Comparison of ENCODE assay signal across 19 cellular contexts in genomic region chr9:136776947-136777346, GRCh38. TPM values are rescaled to one million over a fixed set of nuclear protein-coding genes. Genes with fewer than 3 reads are reported as not detected.
DNase-seq lines count a peak whose midpoint lies in the region; ATAC-seq, FAIRE-seq and TF ChIP-seq lines count a peak whose summit lies in the region.
"Had no signal": no experiment of that assay in that cellular context is flagged by ENCODE, and none has a peak within 500 bp of the region (broad histone marks: within the 10 kb centered on the region; RNA-seq: fewer than 3 reads in every experiment).

No MANE protein-coding gene starts in this region.

- peak overlapping the region; percentile 30; the same call in 1 of the 2 replicates for H3K4me3 Mint-ChIP-seq in HFFc6
- H3K4me3 Mint-ChIP-seq in CD8-positive, alpha-beta memory T cell: no peak overlapping the region
- H3K4me3 Mint-ChIP-seq in CD14-positive monocyte: no peak overlapping the region
- H3K4me3 Mint-ChIP-seq: CD4-positive, alpha-beta memory T cell had no signal

- DNase-seq in HFFc6: no peak
- no peak for DNase-seq in GM12878 (ENCODE audit: low read depth, low spot score)
- peak; percentile 8 to 41 for DNase-seq in aorta
- no peak for DNase-seq in CD8-positive, alpha-beta memory T cell
- no peak for DNase-seq in CD14-positive monocyte (ENCODE audit: low spot score)
- DNase-seq: CD4-positive, alpha-beta memory T cell; DMS 273 treated with DMSO at 0.1 percent for 48 hours; GDM1; H7; KBM-7; NCI-H1048; NCI-H1436 treated with DMSO at 0.1 percent for 48 hours; NCI-H2081 treated with DMSO at 0.1 percent for 48 hours; NCI-H510A; NCI-H82 had no signal

- SMC1A ChIA-PET in GM12878 (lab: Charles Lee; ENCODE audit: uncharacterized antibody, unreplicated experiment): interaction anchor here (1.3 to 3.1 kb wide), 2 partner anchors 10 to 259 kb away, joined by 3 to 21 read pairs; no protein-coding TSS in a partner anchor

- RAD21 ChIA-PET in GM12878 (lab: Charles Lee; ENCODE audit: unreplicated experiment): interaction anchor here (2.0 kb wide), 3 partner anchors 11 to 252 kb away, joined by 4 to 9 read pairs (median 6); no protein-coding TSS in a partner anchor

- no peak overlapping the region for H3K9ac ChIP-seq in GM12878 (ENCODE audit: control insufficient read depth, insufficient read depth, low read length)
- H3K9ac ChIP-seq in mucosa of rectum (ENCODE audit: low read depth in 1 of 2, low read length in 2 of 2): peak overlapping the region in 1 of 2 donors; percentile 49

- peaks cover 6% of the 10 kb centered on the region; the same call in 2 of the 3 replicates for H3K9me3 ChIP-seq in GM12878 (replicated peaks; ENCODE audit: control insufficient read depth, insufficient read depth, low read length)
- H3K9me3 ChIP-seq in mucosa of rectum (ENCODE audit: control insufficient read depth in 2 of 2, low read length in 2 of 2): peaks cover 3% of the 10 kb centered on the region in 2 donors
- peaks cover 3% of the 10 kb centered on the region for H3K9me3 ChIP-seq in aorta (ENCODE audit: control insufficient read depth, low read length)
- peaks cover 5% of the 10 kb centered on the region for H3K9me3 ChIP-seq in CD8-positive, alpha-beta memory T cell (ENCODE audit: low read length)

- no peaks in the 10 kb centered on the region for H4K20me1 ChIP-seq in GM12878 (ENCODE audit: control insufficient read depth, insufficient read depth)

- in situ Hi-C loops in GM12878 (cut with MboI): no loop called here

- no peak for TF ChIP-seq POLR2A in GM12878 (IDR thresholded peaks at IDR 0.05; ENCODE audit: low read depth, low read length)

- no peak for TF ChIP-seq CTCF in HFFc6 (IDR thresholded peaks at IDR 0.05)
- TF ChIP-seq CTCF in GM12878 (IDR thresholded peaks at IDR 0.05 in 2 of 3, conservative IDR thresholded peaks at IDR 0.05 in 1 of 3; ENCODE audit: control insufficient read depth in 2 of 3, extremely low read depth in 1 of 3, insufficient read depth in 1 of 3, low read depth in 3 of 3, low read length in 3 of 3): no peak
- no peak for TF ChIP-seq CTCF in CD14-positive monocyte (IDR thresholded peaks at IDR 0.05)

- intact Hi-C loops in GM12878 (cut with micrococcal nuclease; ENCODE audit: unreplicated experiment) (no loop called here), aorta (cut with DNase I) (no loop called here), CD14-positive monocyte (cut with micrococcal nuclease) (no loop called here)

- H3K4me3 ChIP-seq in GM12878 (no peak overlapping the region), mucosa of rectum (ENCODE audit: low read length in 2 of 2) (peak overlapping the region in 1 of 2 donors; percentile 40), aorta (ENCODE audit: low read length in 2 of 2) (no peak overlapping the region)
- no peak overlapping the region for H3K4me3 ChIP-seq in CD8-positive, alpha-beta memory T cell (ENCODE audit: low read length)
- H3K4me3 ChIP-seq: SJSA1 had no signal

- POLR2A ChIA-PET in GM12878 (lab: Charles Lee): interaction anchor here (0.6 to 1.7 kb wide), 2 partner anchors 11 to 446 kb away, joined by 3 to 5 read pairs; no protein-coding TSS in a partner anchor
- POLR2A ChIA-PET in CD8-positive, alpha-beta memory T cell (lab: Charles Lee): no interaction called here

- WGBS in GM12878 (ENCODE audit: insufficient coverage, insufficient replicate concordance, low lambda C conversion rate, missing lambda C conversion rate): 51% methylated on average over 7 of the region's 7 CpGs
- WGBS in aorta, 2 donors: 63 to 69% methylated on average over 7 of the region's 7 CpGs

- H3K79me2 ChIP-seq in GM12878 (ENCODE audit: control insufficient read depth, insufficient read depth, low read length): no peaks in the 10 kb centered on the region

- H3K27me3 ChIP-seq in GM12878 (replicated peaks in 1 of 2; ENCODE audit: control insufficient read depth in 2 of 2, insufficient read depth in 2 of 2, low read length in 1 of 2) (peaks cover 0 to 1% of the 10 kb centered on the region in 2 experiments; a peak in 1 of 4 replicates), mucosa of rectum (ENCODE audit: control insufficient read depth in 2 of 2, insufficient read depth in 2 of 2, low read length in 2 of 2) (no peaks in the 10 kb centered on the region), aorta (ENCODE audit: control insufficient read depth in 1 of 2, insufficient read depth in 2 of 2, low read length in 1 of 2) (no peaks in the 10 kb centered on the region)
- no peaks in the 10 kb centered on the region for H3K27me3 ChIP-seq in CD8-positive, alpha-beta memory T cell (ENCODE audit: insufficient read depth, low read length, poor library complexity, severe bottlenecking)

- CTCF ChIA-PET in GM12878 (lab: Yijun Ruan, JAX): interaction anchor here (0.7 to 13.1 kb wide), 8 partner anchors 7 to 258 kb away, joined by 3 to 163 read pairs (median 7); partner anchors contain the start of gene LCN8
- CTCF ChIA-PET in CD8-positive, alpha-beta memory T cell (lab: Charles Lee): interaction anchor here (0.6 to 4.1 kb wide), 9 partner anchors 9 to 774 kb away, joined by 3 to 19 read pairs (median 4); partner anchors contain the start of gene NPDC1

- no peak for TF ChIP-seq EP300 in GM12878 (IDR thresholded peaks at IDR 0.05; ENCODE audit: borderline replicate concordance in 1 of 2, control insufficient read depth in 1 of 2, low read depth in 2 of 2, low read length in 2 of 2)

- peak overlapping the region; percentile 11; the same call in 1 of the 2 replicates for H2AFZ ChIP-seq in GM12878 (ENCODE audit: control insufficient read depth, low read depth, low read length)

- no peak for TF ChIP-seq RAD21 in GM12878 (IDR thresholded peaks at IDR 0.05; ENCODE audit: insufficient read depth, low read depth, low read length)

- FAIRE-seq in GM12878 (lab: Jason Lieb, UNC): no peak
- FAIRE-seq: GM12892 had no signal

- H3K4me1 Mint-ChIP-seq in HFFc6 (ENCODE audit: low read depth): peaks cover 6% of the 10 kb centered on the region; the same call in 1 of the 2 replicates
- H3K4me1 Mint-ChIP-seq in CD8-positive, alpha-beta memory T cell: no peaks in the 10 kb centered on the region
- H3K4me1 Mint-ChIP-seq in CD14-positive monocyte: peaks cover 4% of the 10 kb centered on the region

- BruUV-seq in GM12878 (replicated peaks; lab: Mats Ljungman, UMichigan): no TSS peak

- H3K36me3 Mint-ChIP-seq in HFFc6 (ENCODE audit: low read depth) (peaks cover 15% of the 10 kb centered on the region), CD14-positive monocyte (no peaks in the 10 kb centered on the region)
- H3K36me3 Mint-ChIP-seq in CD8-positive, alpha-beta memory T cell: peaks cover 0 to 5% (median 1%) of the 10 kb centered on the region in 3 donors
- H3K36me3 Mint-ChIP-seq: CD4-positive, alpha-beta memory T cell had no signal

- H3K36me3 ChIP-seq in GM12878 (ENCODE audit: control insufficient read depth in 2 of 2, insufficient read depth in 2 of 2, low read length in 1 of 2) (no peaks in the 10 kb centered on the region), mucosa of rectum (ENCODE audit: control insufficient read depth in 2 of 2, insufficient read depth in 2 of 2, low read length in 2 of 2) (no peaks in the 10 kb centered on the region), aorta (ENCODE audit: control insufficient read depth in 1 of 2, insufficient read depth in 2 of 2, low read length in 1 of 2) (no peaks in the 10 kb centered on the region)
- no peaks in the 10 kb centered on the region for H3K36me3 ChIP-seq in CD8-positive, alpha-beta memory T cell (ENCODE audit: insufficient read depth, low read length)
- H3K36me3 ChIP-seq: SJSA1 had no signal

- H3K4me2 ChIP-seq in GM12878 (ENCODE audit: control insufficient read depth, insufficient read depth): no peak overlapping the region

- H3K27ac Mint-ChIP-seq in HFFc6 (no peak overlapping the region), CD14-positive monocyte (peak overlapping the region in 1 of 7 donors; percentile 0)
- no peak overlapping the region for H3K27ac Mint-ChIP-seq in CD8-positive, alpha-beta memory T cell
- H3K27ac Mint-ChIP-seq: CD4-positive, alpha-beta memory T cell had no signal

- H3K27ac ChIP-seq in GM12878 (ENCODE audit: control insufficient read depth, insufficient read depth): no peak overlapping the region
- peak overlapping the region; percentile 45 to 75 for H3K27ac ChIP-seq in mucosa of rectum (ENCODE audit: low read depth in 2 of 2, low read length in 2 of 2)
- no peak overlapping the region for H3K27ac ChIP-seq in aorta (ENCODE audit: low read depth in 1 of 2, low read length in 2 of 2)
- H3K27ac ChIP-seq in CD8-positive, alpha-beta memory T cell (ENCODE audit: low read depth, low read length): no peak overlapping the region
- H3K27ac ChIP-seq: SJSA1 had no signal

- H3K4me1 ChIP-seq in GM12878 (ENCODE audit: control insufficient read depth, insufficient read depth, low read length) (no peaks in the 10 kb centered on the region), mucosa of rectum (ENCODE audit: control insufficient read depth in 2 of 2, insufficient read depth in 2 of 2, low read length in 2 of 2) (peaks cover 12 to 34% of the 10 kb centered on the region in 2 donors), aorta (ENCODE audit: control insufficient read depth in 1 of 2, insufficient read depth in 2 of 2, low read length in 2 of 2) (no peaks in the 10 kb centered on the region)
- H3K4me1 ChIP-seq in CD8-positive, alpha-beta memory T cell (ENCODE audit: insufficient read depth, low read length): no peaks in the 10 kb centered on the region
- H3K4me1 ChIP-seq: SJSA1 had no signal

- ATAC-seq in GM12878 (no peak), aorta (ENCODE audit: low FRiP score) (no peak), HG03045 (IDR thresholded peaks at IDR 0.05; ENCODE audit: unreplicated experiment) (no peak)

- H3K27me3 Mint-ChIP-seq in HFFc6 (ENCODE audit: insufficient read depth): peaks cover 44% of the 10 kb centered on the region
- peaks cover 15 to 22% of the 10 kb centered on the region in 2 donors for H3K27me3 Mint-ChIP-seq in CD8-positive, alpha-beta memory T cell
- peaks cover 9 to 20% (median 11%) of the 10 kb centered on the region in 3 donors for H3K27me3 Mint-ChIP-seq in CD14-positive monocyte (ENCODE audit: low read depth in 3 of 3)

- H3K9me3 Mint-ChIP-seq in HFFc6: peaks cover 16% of the 10 kb centered on the region
- peaks cover 0 to 10% (median 6%) of the 10 kb centered on the region in 5 donors for H3K9me3 Mint-ChIP-seq in CD8-positive, alpha-beta memory T cell
- peaks cover 8 to 20% (median 14%) of the 10 kb centered on the region in 7 donors for H3K9me3 Mint-ChIP-seq in CD14-positive monocyte

RNA-seq across cellular contexts. Expression of gene LCN15, which starts 12.6 kb away (rescaled TPM):
- not detected for total RNA-seq in HFFc6 (2021; fragmentation: NEBNext Ultra II Directional; extraction: Animal tissue kit (Norgen Biotek cat#: 25700))
- total RNA-seq in GM12878 (2013; cell fraction: nucleolus; rRNA removed): 0.33 TPM in 1 of 2 replicates, not detected in the other
- total RNA-seq in GM12878 (2014; rRNA removed) (0.22 TPM in 1 of 2 replicates, not detected in the other), GM12878 (2014; rRNA removed; fragmentation: Illumina TruSeq; extraction: Trizol) (not detected in 2 replicates), GM12878 (2021) (not detected in 2 replicates), aorta (not detected)
- not detected for polyA plus RNA-seq in GM12878 (2011; ENCODE audit: low read depth)
- polyA plus RNA-seq in GM12878 (2011; rRNA removed) (not detected in 2 replicates), GM12878 (2014; fragmentation: Illumina TruSeq; extraction: Trizol) (not detected in 2 replicates), GM12878 (2014; fragmentation: Nextera tagmentation; extraction: Ambion mirVana) (not detected), GM12878 (2014; rRNA removed) (0.11 TPM in 1 of 2 replicates, not detected in the other), GM12878 (2016; fragmentation: Nextera tagmentation; extraction: Ambion mirVana) (under 1 TPM; 0.37 to 0.50 TPM), aorta (under 1 TPM in 1 of 2 donors, not detected in 1; 0.88 TPM), CD14-positive monocyte (not detected)
- polyA plus RNA-seq in GM12878 (2011; cell fraction: cytosol; rRNA removed): 0.05 TPM in 1 of 2 replicates, not detected in the other
- 0.04 TPM in 1 of 2 replicates, not detected in the other for polyA plus RNA-seq in GM12878 (2011; cell fraction: nucleus; rRNA removed)
- 0.13 and 0.23 TPM in 2 replicates for polyA plus RNA-seq in GM12878 (2012)
- polyA minus RNA-seq in GM12878 (2011; rRNA and poly(A)+ RNA removed): not detected in 2 replicates
- not detected in 2 replicates for polyA minus RNA-seq in GM12878 (2011; cell fraction: cytosol; rRNA and poly(A)+ RNA removed)
- not detected in 2 replicates for polyA minus RNA-seq in GM12878 (2011; cell fraction: nucleus; rRNA and poly(A)+ RNA removed)
- not detected for total RNA-seq in CD8-positive, alpha-beta memory T cell
- polyA plus RNA-seq in CD8-positive, alpha-beta memory T cell: not detected
- total RNA-seq: CD4-positive, alpha-beta memory T cell; H7; SJSA1 had no signal
- polyA plus RNA-seq: CD4-positive, alpha-beta memory T cell had no signal

RNA-seq across cellular contexts. Expression of gene TMEM141, which starts 14.2 kb away (rescaled TPM):
- 10 to 100 TPM; 46.1 to 62.2 (median 52.6) TPM for total RNA-seq in HFFc6 (2021; fragmentation: NEBNext Ultra II Directional; extraction: Animal tissue kit (Norgen Biotek cat#: 25700))
- 14.3 and 15.9 TPM in 2 replicates for total RNA-seq in GM12878 (2013; cell fraction: nucleolus; rRNA removed)
- total RNA-seq in GM12878 (2014; rRNA removed): 42.5 and 43.1 TPM in 2 replicates
- total RNA-seq in GM12878 (2014; rRNA removed; fragmentation: Illumina TruSeq; extraction: Trizol): 27.4 and 29.2 TPM in 2 replicates
- total RNA-seq in GM12878 (2021): 31.1 and 36.1 TPM in 2 replicates
- polyA plus RNA-seq in GM12878 (2011; ENCODE audit: low read depth): 6.3 TPM
- 11.0 and 20.2 TPM in 2 replicates for polyA plus RNA-seq in GM12878 (2011; rRNA removed)
- polyA plus RNA-seq in GM12878 (2011; cell fraction: cytosol; rRNA removed): 35.8 and 37.1 TPM in 2 replicates
- 23.1 and 24.7 TPM in 2 replicates for polyA plus RNA-seq in GM12878 (2011; cell fraction: nucleus; rRNA removed)
- 20.4 and 25.1 TPM in 2 replicates for polyA plus RNA-seq in GM12878 (2012)
- 15.2 and 38.1 TPM in 2 replicates for polyA plus RNA-seq in GM12878 (2014; fragmentation: Illumina TruSeq; extraction: Trizol)
- 10 to 100 TPM in 1 of 2 experiments, 1 to 10 TPM in 1; 7.8 to 13.3 TPM for polyA plus RNA-seq in GM12878 (2014; fragmentation: Nextera tagmentation; extraction: Ambion mirVana)
- polyA plus RNA-seq in GM12878 (2014; rRNA removed): 37.7 and 43.5 TPM in 2 replicates
- 10 to 100 TPM; 46.7 to 48.6 TPM for polyA plus RNA-seq in GM12878 (2016; fragmentation: Nextera tagmentation; extraction: Ambion mirVana)
- 5.8 and 8.3 TPM in 2 replicates for polyA minus RNA-seq in GM12878 (2011; rRNA and poly(A)+ RNA removed)
- polyA minus RNA-seq in GM12878 (2011; cell fraction: cytosol; rRNA and poly(A)+ RNA removed): 3.5 and 4.1 TPM in 2 replicates
- 9.7 and 14.3 TPM in 2 replicates for polyA minus RNA-seq in GM12878 (2011; cell fraction: nucleus; rRNA and poly(A)+ RNA removed)
- 10 to 100 TPM; 26.6 to 27.0 TPM for total RNA-seq in aorta
- polyA plus RNA-seq in aorta: 10 to 100 TPM; 57.0 to 95.8 TPM
- total RNA-seq in CD8-positive, alpha-beta memory T cell: 10 to 100 TPM; 50.1 to 50.6 TPM
- polyA plus RNA-seq in CD8-positive, alpha-beta memory T cell: 37.8 TPM
- 10 to 100 TPM; 33.1 to 47.2 TPM for polyA plus RNA-seq in CD14-positive monocyte

RNA-seq across cellular contexts. Expression of gene LCN8, which starts 18.9 kb away (rescaled TPM):
- not detected for total RNA-seq in HFFc6 (2021; fragmentation: NEBNext Ultra II Directional; extraction: Animal tissue kit (Norgen Biotek cat#: 25700))
- not detected in 2 replicates for total RNA-seq in GM12878 (2013; cell fraction: nucleolus; rRNA removed)
- total RNA-seq in GM12878 (2014; rRNA removed) (not detected in 2 replicates), GM12878 (2014; rRNA removed; fragmentation: Illumina TruSeq; extraction: Trizol) (not detected in 2 replicates), GM12878 (2021) (not detected in 2 replicates), aorta (not detected)
- not detected for polyA plus RNA-seq in GM12878 (2011; ENCODE audit: low read depth)
- polyA plus RNA-seq in GM12878 (2011; rRNA removed) (not detected in 2 replicates), GM12878 (2014; fragmentation: Illumina TruSeq; extraction: Trizol) (not detected in 2 replicates), GM12878 (2014; fragmentation: Nextera tagmentation; extraction: Ambion mirVana) (not detected), GM12878 (2014; rRNA removed) (not detected in 2 replicates), GM12878 (2016; fragmentation: Nextera tagmentation; extraction: Ambion mirVana) (not detected), aorta (under 1 TPM in 1 of 2 donors, not detected in 1; 0.10 TPM), CD14-positive monocyte (not detected)
- polyA plus RNA-seq in GM12878 (2011; cell fraction: cytosol; rRNA removed): not detected in 2 replicates
- not detected in 2 replicates for polyA plus RNA-seq in GM12878 (2011; cell fraction: nucleus; rRNA removed)
- not detected in 2 replicates for polyA plus RNA-seq in GM12878 (2012)
- not detected in 2 replicates for polyA minus RNA-seq in GM12878 (2011; rRNA and poly(A)+ RNA removed)
- polyA minus RNA-seq in GM12878 (2011; cell fraction: cytosol; rRNA and poly(A)+ RNA removed): not detected in 2 replicates
- polyA minus RNA-seq in GM12878 (2011; cell fraction: nucleus; rRNA and poly(A)+ RNA removed): not detected in 2 replicates
- total RNA-seq in CD8-positive, alpha-beta memory T cell: not detected
- not detected for polyA plus RNA-seq in CD8-positive, alpha-beta memory T cell
- total RNA-seq: CD4-positive, alpha-beta memory T cell; H7; SJSA1 had no signal

RNA-seq across cellular contexts. Expression of gene CCDC183, which starts 19.2 kb away (rescaled TPM):
- under 1 TPM; 0.25 to 0.87 (median 0.34) TPM for total RNA-seq in HFFc6 (2021; fragmentation: NEBNext Ultra II Directional; extraction: Animal tissue kit (Norgen Biotek cat#: 25700))
- 2.4 and 2.5 TPM in 2 replicates for total RNA-seq in GM12878 (2013; cell fraction: nucleolus; rRNA removed)
- total RNA-seq in GM12878 (2014; rRNA removed) (not detected in 2 replicates), GM12878 (2014; rRNA removed; fragmentation: Illumina TruSeq; extraction: Trizol) (not detected in 2 replicates), GM12878 (2021) (0.27 TPM in 1 of 2 replicates, not detected in the other), aorta (under 1 TPM; 0.45 to 0.58 TPM)
- polyA plus RNA-seq in GM12878 (2011; ENCODE audit: low read depth): not detected
- polyA plus RNA-seq in GM12878 (2011; rRNA removed) (0.26 and 0.43 TPM in 2 replicates), GM12878 (2014; fragmentation: Illumina TruSeq; extraction: Trizol) (0.04 TPM in 1 of 2 replicates, not detected in the other), GM12878 (2014; fragmentation: Nextera tagmentation; extraction: Ambion mirVana) (not detected), GM12878 (2014; rRNA removed) (0.25 and 0.60 TPM in 2 replicates), GM12878 (2016; fragmentation: Nextera tagmentation; extraction: Ambion mirVana) (1 to 10 TPM in 1 of 2 experiments, under 1 TPM in 1; 0.55 to 1.2 TPM), aorta (under 1 TPM; 0.46 to 0.50 TPM), CD14-positive monocyte (under 1 TPM in 1 of 2 donors, not detected in 1; 0.54 TPM)
- 0.22 TPM in 2 replicates for polyA plus RNA-seq in GM12878 (2011; cell fraction: cytosol; rRNA removed)
- polyA plus RNA-seq in GM12878 (2011; cell fraction: nucleus; rRNA removed): 3.2 and 4.4 TPM in 2 replicates
- polyA plus RNA-seq in GM12878 (2012): 0.51 and 0.93 TPM in 2 replicates
- not detected in 2 replicates for polyA minus RNA-seq in GM12878 (2011; rRNA and poly(A)+ RNA removed)
- not detected in 2 replicates for polyA minus RNA-seq in GM12878 (2011; cell fraction: cytosol; rRNA and poly(A)+ RNA removed)
- 0.12 TPM in 1 of 2 replicates, not detected in the other for polyA minus RNA-seq in GM12878 (2011; cell fraction: nucleus; rRNA and poly(A)+ RNA removed)
- total RNA-seq in CD8-positive, alpha-beta memory T cell: under 1 TPM in 1 of 2 experiments, not detected in 1; 0.73 TPM
- 0.26 TPM for polyA plus RNA-seq in CD8-positive, alpha-beta memory T cell

RNA-seq across cellular contexts. Expression of gene LCN6, which starts 28.6 kb away (rescaled TPM):
- not detected for total RNA-seq in HFFc6 (2021; fragmentation: NEBNext Ultra II Directional; extraction: Animal tissue kit (Norgen Biotek cat#: 25700))
- total RNA-seq in GM12878 (2013; cell fraction: nucleolus; rRNA removed): not detected in 2 replicates
- not detected in 2 replicates for total RNA-seq in GM12878 (2014; rRNA removed)
- not detected in 2 replicates for total RNA-seq in GM12878 (2014; rRNA removed; fragmentation: Illumina TruSeq; extraction: Trizol)
- total RNA-seq in GM12878 (2021): not detected in 2 replicates
- polyA plus RNA-seq in GM12878 (2011; ENCODE audit: low read depth): not detected
- polyA plus RNA-seq in GM12878 (2011; rRNA removed): not detected in 2 replicates
- not detected in 2 replicates for polyA plus RNA-seq in GM12878 (2011; cell fraction: cytosol; rRNA removed)
- not detected in 2 replicates for polyA plus RNA-seq in GM12878 (2011; cell fraction: nucleus; rRNA removed)
- polyA plus RNA-seq in GM12878 (2012): not detected in 2 replicates
- polyA plus RNA-seq in GM12878 (2014; fragmentation: Illumina TruSeq; extraction: Trizol): not detected in 2 replicates
- not detected for polyA plus RNA-seq in GM12878 (2014; fragmentation: Nextera tagmentation; extraction: Ambion mirVana)
- polyA plus RNA-seq in GM12878 (2014; rRNA removed): not detected in 2 replicates
- not detected for polyA plus RNA-seq in GM12878 (2016; fragmentation: Nextera tagmentation; extraction: Ambion mirVana)
- polyA minus RNA-seq in GM12878 (2011; rRNA and poly(A)+ RNA removed): not detected in 2 replicates
- not detected in 2 replicates for polyA minus RNA-seq in GM12878 (2011; cell fraction: cytosol; rRNA and poly(A)+ RNA removed)
- not detected in 2 replicates for polyA minus RNA-seq in GM12878 (2011; cell fraction: nucleus; rRNA and poly(A)+ RNA removed)
- total RNA-seq in aorta: 10 to 100 TPM; 17.4 to 24.2 TPM
- polyA plus RNA-seq in aorta: 1 to 10 TPM in 1 of 2 donors, not detected in 1; 2.5 TPM
- total RNA-seq in CD8-positive, alpha-beta memory T cell: not detected
- polyA plus RNA-seq in CD8-positive, alpha-beta memory T cell: not detected
- not detected for polyA plus RNA-seq in CD14-positive monocyte
- total RNA-seq: CD4-positive, alpha-beta memory T cell; H7; SJSA1 had no signal
- polyA plus RNA-seq: CD4-positive, alpha-beta memory T cell had no signal

Comparison
In these comparisons a context has a peak if more than half of its experiments do, and no peak if none do; other contexts are left out.
1. DNase-seq: peak in aorta (2 of 2); none in HFFc6 (single experiment), GM12878 (single experiment), CD8-positive, alpha-beta memory T cell (0 of 5) and CD14-positive monocyte (single experiment).
2. H3K27ac ChIP-seq: peak in mucosa of rectum (2 of 2); none in GM12878 (single experiment), aorta (0 of 2) and CD8-positive, alpha-beta memory T cell (single experiment).